11 cellular contexts compared by ENCODE assay signal in the genomic region with DNA sequence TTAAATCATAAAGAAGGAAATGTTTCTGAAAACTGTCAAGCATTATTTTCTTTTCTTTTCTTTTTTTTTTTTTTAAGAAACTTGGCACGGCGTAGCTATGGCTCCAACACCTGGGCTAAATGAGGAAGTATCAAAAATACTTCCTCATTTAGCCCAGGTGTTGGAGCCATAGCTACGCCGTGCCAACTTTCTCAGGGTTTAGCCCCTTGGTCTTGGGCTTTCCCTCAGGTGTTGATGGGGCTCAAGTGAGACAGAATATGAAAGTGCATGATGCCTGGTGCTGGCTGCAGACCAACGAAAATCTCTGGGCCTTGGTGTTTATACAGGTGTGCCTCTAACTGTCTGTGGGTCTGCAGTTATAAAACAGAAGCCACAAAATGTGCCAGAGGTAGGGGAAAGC.
DNase-seq lines count a peak whose midpoint lies in the region; ATAC-seq, FAIRE-seq and TF ChIP-seq lines count a peak whose summit lies in the region.
"Had no signal": no experiment of that assay in that cellular context is flagged by ENCODE, and none has a peak within 500 bp of the region (broad histone marks: within the 10 kb centered on the region; RNA-seq: fewer than 3 reads in every experiment).

No MANE protein-coding gene starts in this region.

- no peak overlapping the region for H3K27ac ChIP-seq in HepG2 (ENCODE audit: extremely low read length, insufficient read depth, low read length)

- H3K27me3 ChIP-seq in HepG2 (ENCODE audit: control insufficient read depth in 1 of 2, insufficient read depth in 2 of 2, low read length in 2 of 2): no peaks in the 10 kb centered on the region

- H3K9me3 Mint-ChIP-seq in endothelial cell (ENCODE audit: unreplicated experiment): no peaks in the 10 kb centered on the region

- H3K36me3 Mint-ChIP-seq in endothelial cell (ENCODE audit: low read depth, unreplicated experiment): no peaks in the 10 kb centered on the region

- no peak overlapping the region for H3K27ac Mint-ChIP-seq in endothelial cell (ENCODE audit: unreplicated experiment)

- peak; percentile 58 for ATAC-seq in GM19467 (IDR thresholded peaks at IDR 0.05; ENCODE audit: unreplicated experiment)
- peak; percentile 78 for ATAC-seq in HG03108 (IDR thresholded peaks at IDR 0.05; ENCODE audit: unreplicated experiment)
- ATAC-seq in HepG2: no peak

- H3K36me3 ChIP-seq in HepG2 (replicated peaks in 1 of 2; ENCODE audit: control insufficient read depth in 1 of 2, insufficient read depth in 2 of 2, low read length in 2 of 2): no peaks in the 10 kb centered on the region

- H3K9me3 ChIP-seq in HepG2 (ENCODE audit: low read length): no peaks in the 10 kb centered on the region

- intact Hi-C loops in HepG2 (cut with micrococcal nuclease; ENCODE audit: unreplicated experiment): no loop called here

- H3K4me3 ChIP-seq in HepG2 (replicated peaks in 1 of 3; ENCODE audit: insufficient read depth in 1 of 3, low read depth in 2 of 3, low read length in 3 of 3): no peak overlapping the region

- no peaks in the 10 kb centered on the region for H3K4me1 ChIP-seq in HepG2 (ENCODE audit: insufficient read depth, low read length)

- in situ Hi-C loops in HepG2 (cut with HindIII; ENCODE audit: extremely low pct_ligation_motif_present, low pct_unique_long_range_greater_than_20kb): no loop called here

- H3K27me3 Mint-ChIP-seq in endothelial cell (ENCODE audit: unreplicated experiment): no peaks in the 10 kb centered on the region

- CTCF ChIA-PET in HepG2 (lab: Yijun Ruan, JAX; ENCODE audit: low intra/inter-chr PET ratio, low total read pairs): no interaction called here

- no peaks in the 10 kb centered on the region for H3K4me1 Mint-ChIP-seq in endothelial cell (ENCODE audit: unreplicated experiment)

- no peak for TF ChIP-seq POLR2A in HepG2 (IDR thresholded peaks at IDR 0.05; ENCODE audit: insufficient read depth in 1 of 2, low read depth in 2 of 2, low read length in 2 of 2)

- no peak overlapping the region for H3K4me2 ChIP-seq in HepG2 (ENCODE audit: low read depth, low read length)

- no peaks in the 10 kb centered on the region for H4K20me1 ChIP-seq in HepG2 (ENCODE audit: insufficient read depth, low read length)

- DNase-seq in DMS79 (lab: John Stamatoyannopoulos, UW) (peak; percentile 2), NCI-H774 (lab: John Stamatoyannopoulos, UW) (peak; percentile 51), GDM1 (lab: John Stamatoyannopoulos, UW) (no peak), islet precursor cell (no peak), HepG2 (ENCODE audit: low spot score) (no peak), endothelial cell (ENCODE audit: low spot score) (no peak)
- DNase-seq: activated CD4-positive, CD25-positive, alpha-beta regulatory T cell; AML-193; NCI-H446 treated with DMSO at 0.1 percent for 48 hours had no signal

- TF ChIP-seq EP300 in HepG2 (IDR thresholded peaks at IDR 0.05; ENCODE audit: low read depth in 2 of 2, low read length in 2 of 2) (no peak), HepG2 (CRISPR knock-in tag; IDR thresholded peaks at IDR 0.05; ENCODE audit: borderline replicate concordance) (no peak)

- no peaks in the 10 kb centered on the region for H3K79me2 ChIP-seq in HepG2 (ENCODE audit: insufficient read depth, low read length)

- no peak overlapping the region for H3K4me3 Mint-ChIP-seq in endothelial cell (ENCODE audit: unreplicated experiment)

- no peak overlapping the region for H3K9ac ChIP-seq in HepG2 (ENCODE audit: insufficient read depth, low read depth, low read length)

- no TSS peak for BruUV-seq in HepG2 (replicated peaks; lab: Mats Ljungman, UMichigan)

- no peak for TF ChIP-seq RAD21 in HepG2 (CRISPR knock-in tag; IDR thresholded peaks at IDR 0.05)

- POLR2A ChIA-PET in HepG2 (lab: Yijun Ruan, JAX): no interaction called here

- no peak overlapping the region for H2AFZ ChIP-seq in HepG2 (ENCODE audit: low read length)

- FAIRE-seq in HepG2 (lab: Jason Lieb, UNC): no peak

- no peak for TF ChIP-seq CTCF in HepG2 (CRISPR knock-in tag; IDR thresholded peaks at IDR 0.05)
- TF ChIP-seq CTCF in endothelial cell (IDR thresholded peaks at IDR 0.05; ENCODE audit: unreplicated experiment): no peak

- WGBS in HepG2 (ENCODE audit: low lambda C conversion rate): 55% methylated on average over 5 of the region's 5 CpGs

TF ChIP-seq in HepG2, 621 proteins besides CTCF, POLR2A, EP300 and RAD21:
- TF ChIP-seq ZEB1 (IDR thresholded peaks at IDR 0.05; ENCODE audit: insufficient replicate concordance, low read depth): no peak
- TF ChIP-seq BHLHE40 (IDR thresholded peaks at IDR 0.05; ENCODE audit: low read length): no peak
- no peak for TF ChIP-seq KLF9 (CRISPR knock-in tag; IDR thresholded peaks at IDR 0.05; ENCODE audit: low read depth)
- no peak for TF ChIP-seq KLF12 (CRISPR knock-in tag; IDR thresholded peaks at IDR 0.05; ENCODE audit: borderline replicate concordance)
- TF ChIP-seq ZNF724P (CRISPR knock-in tag; IDR thresholded peaks at IDR 0.05; ENCODE audit: borderline replicate concordance): no peak

Comparison
In these comparisons a context has a peak if more than half of its experiments do, and no peak if none do; other contexts are left out.
1. DNase-seq: peak in DMS79 (single experiment) and NCI-H774 (single experiment); none in GDM1 (single experiment), islet precursor cell (single experiment), HepG2 (single experiment) and endothelial cell (single experiment).